Comparison of ENCODE assay signal across 15 cellular contexts in genomic region chr6:8054276-8054675, GRCh38.
"Had no signal": no experiment of that assay in that cellular context is flagged by ENCODE, and none has a peak within 500 bp of the region (broad histone marks: within the 10 kb centered on the region; RNA-seq: fewer than 3 reads in every experiment).

No MANE protein-coding gene starts in this region.

- ATAC-seq: gastroesophageal sphincter, lower lobe of right lung, natural killer cell had no signal

- H3K9me3 ChIP-seq: gastroesophageal sphincter, left ventricle myocardium inferior, lower lobe of right lung, right atrium auricular region, sigmoid colon, tibial artery, upper lobe of left lung, uterus had no signal

- H3K4me3 ChIP-seq: gastroesophageal sphincter, left ventricle myocardium inferior, lower lobe of right lung, right atrium auricular region, sigmoid colon, tibial artery, upper lobe of left lung, uterus had no signal

- H3K36me3 ChIP-seq: right atrium auricular region, uterus had no signal

- H3K27me3 ChIP-seq: gastroesophageal sphincter, right atrium auricular region, sigmoid colon, tibial artery, upper lobe of left lung, uterus had no signal

- DNase-seq: effector memory CD4-positive, alpha-beta T cell; glutamatergic neuron; left ventricle myocardium inferior; lower lobe of right lung; natural killer cell; posterior cingulate gyrus; sigmoid colon; small intestine; stimulated activated CD4-positive, alpha-beta T cell treated with anti-CD3 and anti-CD28 coated beads, Interleukin-12 subunit alpha, Interleukin-12 subunit beta, amount 100 ng/mL, for 4 hours; stimulated activated naive CD4-positive, alpha-beta T cell treated with Interleukin-2 at 50 U/mL for 16 hours; tibial artery; upper lobe of left lung; uterus had no signal

- H3K4me1 ChIP-seq: gastroesophageal sphincter, lower lobe of right lung, right atrium auricular region, sigmoid colon, tibial artery, uterus had no signal
